9 cellular contexts compared by ENCODE assay signal in the genomic region with DNA sequence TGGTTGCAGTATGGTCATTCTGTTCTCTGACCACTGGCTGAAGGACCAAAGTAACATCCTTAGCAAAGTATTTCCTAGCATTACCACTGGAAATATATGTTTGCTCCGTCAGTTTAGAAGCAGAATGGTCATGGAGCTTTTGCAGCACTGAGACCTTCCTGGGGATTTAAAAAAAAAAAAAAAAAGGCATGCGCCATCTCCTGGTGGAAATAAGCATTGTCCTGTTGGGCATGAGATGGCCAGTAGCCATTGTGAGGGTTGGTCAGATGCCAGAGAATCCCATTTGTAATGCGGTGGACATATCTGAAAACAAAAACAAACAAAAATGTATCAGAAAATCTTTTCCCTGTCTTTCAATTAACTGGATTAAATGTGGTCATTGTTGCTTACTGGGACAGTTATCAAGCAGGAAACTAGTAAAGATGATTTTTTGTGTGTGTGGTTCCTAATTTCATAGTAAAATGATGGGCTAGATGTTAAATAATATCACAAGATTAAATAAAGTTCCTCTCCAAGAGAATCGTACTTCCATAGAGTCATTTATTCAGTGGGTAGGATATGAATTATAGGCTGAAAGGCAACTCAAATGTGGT.
DNase-seq lines count a peak whose midpoint lies in the region; ATAC-seq, FAIRE-seq and TF ChIP-seq lines count a peak whose summit lies in the region.
"Had no signal": no experiment of that assay in that cellular context is flagged by ENCODE, and none has a peak within 500 bp of the region (broad histone marks: within the 10 kb centered on the region; RNA-seq: fewer than 3 reads in every experiment).

No MANE protein-coding gene starts in this region.

- ATAC-seq in heart right ventricle: peak in 7 of 8 donors; percentile 41 to 69 (median 57)

- peaks cover 0 to 38% (median 20%) of the 10 kb centered on the region in 9 donors for H3K4me1 ChIP-seq in heart right ventricle
- no peaks in the 10 kb centered on the region for H3K4me1 ChIP-seq in small intestine (ENCODE audit: control insufficient read depth in 2 of 2, insufficient read depth in 1 of 2, low read depth in 1 of 2, low read length in 1 of 2)

- FAIRE-seq in small intestine (lab: Jason Lieb, UNC): peak; percentile 55

- intact Hi-C loops in heart right ventricle (cut with DNase I): loop anchor here (1.0 to 10.0 kb wide), 9 partner anchors 154 to 326 kb away; a partner anchor contains a TSS

- DNase-seq in NCI-H1105 treated with DMSO at 0.1 percent for 48 hours (lab: John Stamatoyannopoulos, UW) (peak; percentile 18), NCI-H1105 (lab: John Stamatoyannopoulos, UW) (no peak), KBM-7 (peak; percentile 45), heart right ventricle (peak in 1 of 2 donors; percentile 35), small intestine (peak; percentile 54), NCI-H187 treated with DMSO at 0.1 percent for 48 hours (lab: John Stamatoyannopoulos, UW) (no peak)
- DNase-seq in activated CD4-positive, alpha-beta T cell treated with anti-CD3 and anti-CD28 coated beads for 48 hours: no peak

- 19 to 30% methylated on average over 4 of the region's 4 CpGs for WGBS in heart right ventricle, 2 donors
- 33 to 36% (median 33%) methylated on average over 4 of the region's 4 CpGs for WGBS in small intestine, 3 donors

- peak overlapping the region in 2 of 10 donors; percentile 5 to 60 for H3K27ac ChIP-seq in heart right ventricle
- no peak overlapping the region for H3K27ac ChIP-seq in small intestine (ENCODE audit: low read depth in 1 of 2, low read length in 1 of 2)
- H3K27ac ChIP-seq: BLaER1 had no signal

- no peaks in the 10 kb centered on the region for H3K9me3 ChIP-seq in heart right ventricle
- no peaks in the 10 kb centered on the region for H3K9me3 ChIP-seq in small intestine (ENCODE audit: control insufficient read depth, low read depth)
- H3K9me3 ChIP-seq: BLaER1 had no signal

- H3K4me3 ChIP-seq in WI38 (ENCODE audit: low read depth, low read length) (no peak overlapping the region), heart right ventricle (no peak overlapping the region), small intestine (ENCODE audit: low read depth in 1 of 2, low read length in 2 of 2) (no peak overlapping the region)
- H3K4me3 ChIP-seq: BLaER1 had no signal

- H3K27me3 ChIP-seq in heart right ventricle (no peaks in the 10 kb centered on the region), small intestine (ENCODE audit: control insufficient read depth in 2 of 2, insufficient read depth in 2 of 2, low read length in 2 of 2) (no peaks in the 10 kb centered on the region)
- H3K27me3 ChIP-seq: BLaER1 had no signal

- TF ChIP-seq CTCF in WI38 (IDR thresholded peaks at IDR 0.05; ENCODE audit: low read depth, low read length) (peak; percentile 71), heart right ventricle (IDR thresholded peaks at IDR 0.05) (peak; percentile 55 to 82 (median 77))

- in situ Hi-C loops in KBM-7 (cut with MboI; ENCODE audit: low pct_unique_long_range_greater_than_20kb, low sequenced_read_pairs): no loop called here

- H3K36me3 ChIP-seq in heart right ventricle: peaks cover 0 to 18% (median 0%) of the 10 kb centered on the region in 9 donors
- peaks cover 2 to 16% of the 10 kb centered on the region in 2 donors for H3K36me3 ChIP-seq in small intestine (ENCODE audit: control insufficient read depth in 2 of 2, insufficient read depth in 2 of 2, low read length in 2 of 2)

Comparison
In these comparisons a context has a peak if more than half of its experiments do, and no peak if none do; other contexts are left out.
1. DNase-seq: peak in NCI-H1105 treated with DMSO at 0.1 percent for 48 hours (single experiment), KBM-7 (single experiment) and small intestine (single experiment); none in NCI-H1105 (single experiment), NCI-H187 treated with DMSO at 0.1 percent for 48 hours (single experiment) and activated CD4-positive, alpha-beta T cell treated with anti-CD3 and anti-CD28 coated beads for 48 hours (single experiment).